In the genomic region with DNA sequence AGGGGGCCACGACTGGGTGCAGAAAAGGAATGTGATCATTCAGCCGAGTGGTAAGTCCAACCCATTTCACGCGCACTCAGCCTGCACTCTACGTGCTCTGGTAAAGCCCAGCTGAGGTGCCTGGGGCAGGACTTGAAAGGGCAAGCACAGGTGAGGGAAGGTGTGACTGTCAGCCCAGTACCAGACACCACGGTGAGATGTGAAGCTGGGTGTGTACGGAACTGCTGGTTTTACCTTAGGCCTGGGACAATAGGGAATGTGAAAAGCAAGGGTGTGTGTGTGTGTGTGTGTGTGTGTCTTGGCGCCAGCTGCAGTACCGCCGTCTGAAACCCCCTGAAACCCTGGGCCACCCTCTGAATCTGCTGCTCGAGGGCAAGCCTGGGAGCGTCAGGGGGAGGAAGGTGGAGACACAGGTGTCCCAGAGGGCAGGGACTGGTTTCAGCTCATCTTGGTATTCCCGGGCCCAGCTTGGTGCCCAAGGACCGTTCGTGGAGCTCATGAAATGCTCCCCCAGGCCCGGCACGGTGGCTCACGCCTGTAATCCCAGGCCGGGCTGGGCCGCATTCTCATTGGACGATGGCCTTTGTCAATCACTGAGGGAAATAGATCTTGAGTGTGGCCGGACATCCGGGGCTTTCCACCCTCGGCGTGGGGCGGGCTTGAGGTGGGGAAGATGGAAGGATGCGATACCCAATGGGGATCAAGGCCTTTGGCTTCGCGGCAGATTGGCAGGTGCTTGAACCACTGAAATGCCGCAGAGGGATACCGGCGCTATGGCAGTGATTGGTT, we compare ENCODE assay signal across 8 cellular contexts. TPM values are rescaled to one million over a fixed set of nuclear protein-coding genes. Genes with fewer than 3 reads are reported as not detected.
DNase-seq lines count a peak whose midpoint lies in the region; ATAC-seq and TF ChIP-seq lines count a peak whose summit lies in the region.

No MANE protein-coding gene starts in this region.

- H3K36me3 ChIP-seq in PC-9 (ENCODE audit: low read depth) (no peaks in the 10 kb centered on the region), esophagus (ENCODE audit: control insufficient read depth in 2 of 2, insufficient read depth in 2 of 2, low read length in 1 of 2) (no peaks in the 10 kb centered on the region), mucosa of rectum (ENCODE audit: control insufficient read depth in 2 of 2, insufficient read depth in 2 of 2, low read length in 2 of 2) (no peaks in the 10 kb centered on the region)

- peaks cover 12% of the 10 kb centered on the region; the same call in 1 of the 2 replicates for H3F3A ChIP-seq in PC-9 (ENCODE audit: insufficient read depth, low read depth)

- peak overlapping the region; percentile 87 for H3K4me3 Mint-ChIP-seq in activated T-cell treated with anti-CD3 and anti-CD28 coated beads, Interleukin-2, amount 50 U/mL, for 4 hours

- H4K20me1 ChIP-seq in PC-9 (ENCODE audit: insufficient read depth) = no peaks in the 10 kb centered on the region

- no peaks in the 10 kb centered on the region for H3K9me3 Mint-ChIP-seq in activated T-cell treated with anti-CD3 and anti-CD28 coated beads, Interleukin-2, amount 50 U/mL, for 4 hours

- CTCF ChIA-PET in PC-9 (lab: Charles Lee) = interaction anchor here (0.6 to 1.7 kb wide), 4 partner anchors 10 to 66 kb away, joined by 3 to 5 read pairs (median 4); no protein-coding TSS in a partner anchor

- H3K27ac ChIP-seq in PC-9 (peak overlapping the region; percentile 61), esophagus (ENCODE audit: low read depth in 2 of 2, low read length in 1 of 2) (peak overlapping the region; percentile 97 to 100), mucosa of rectum (ENCODE audit: low read depth in 2 of 2, low read length in 2 of 2) (peak overlapping the region; percentile 98)

- H3K27me3 Mint-ChIP-seq in activated T-cell treated with anti-CD3 and anti-CD28 coated beads, Interleukin-2, amount 50 U/mL, for 4 hours (ENCODE audit: low read depth) = no peaks in the 10 kb centered on the region

- WGBS in esophagus, 2 donors = 9 to 10% methylated on average over 32 of the region's 32 CpGs

- no peaks in the 10 kb centered on the region for H3K9me2 ChIP-seq in PC-9 (ENCODE audit: insufficient read depth)

- peak overlapping the region; percentile 69; the same call in 1 of the 2 replicates for H3K4me3 ChIP-seq in PC-9
- H3K4me3 ChIP-seq in esophagus (ENCODE audit: low read depth in 1 of 2, low read length in 2 of 2) = peak overlapping the region; percentile 22 to 61
- peak overlapping the region; percentile 70 to 83 for H3K4me3 ChIP-seq in mucosa of rectum (ENCODE audit: low read length in 2 of 2)

- TF ChIP-seq CTCF in PC-9 (conservative IDR thresholded peaks at IDR 0.05) = no peak

- H3K4me2 ChIP-seq in PC-9 = peak overlapping the region; percentile 78

- no peaks in the 10 kb centered on the region for H3K36me3 Mint-ChIP-seq in activated T-cell treated with anti-CD3 and anti-CD28 coated beads, Interleukin-2, amount 50 U/mL, for 4 hours (ENCODE audit: insufficient read depth)

- peak overlapping the region; percentile 86 to 98 for H3K9ac ChIP-seq in mucosa of rectum (ENCODE audit: low read depth in 1 of 2, low read length in 2 of 2)

- ATAC-seq in GM21723 (IDR thresholded peaks at IDR 0.05; ENCODE audit: unreplicated experiment) = peak; percentile 97
- peak; percentile 100 for ATAC-seq in activated T-cell treated with anti-CD3 and anti-CD28 coated beads, Interleukin-2, amount 50 U/mL, for 4 hours

- H3K79me2 ChIP-seq in PC-9 (ENCODE audit: low read depth) = no peaks in the 10 kb centered on the region

- DNase-seq in DMS53 (lab: John Stamatoyannopoulos, UW) (peak; percentile 100), KBM-7 (peak; percentile 100), PC-9 (peak; percentile 96 to 99)
- peak; percentile 98 for DNase-seq in activated T-cell treated with anti-CD3 and anti-CD28 coated beads, Interleukin-2, amount 50 U/mL, for 4 hours
- DNase-seq in stimulated activated CD8-positive, alpha-beta memory T cell treated with anti-CD3 and anti-CD28 coated beads, Interleukin-4, amount 100 ng/mL, for 4 hours (ENCODE audit: low read depth in 2 of 2, low spot score in 1 of 2) = peak; percentile 98

- in situ Hi-C loops in KBM-7 (cut with MboI; ENCODE audit: low pct_unique_long_range_greater_than_20kb, low sequenced_read_pairs) = no loop called here

- intact Hi-C loops in PC-9 (cut with micrococcal nuclease; ENCODE audit: unreplicated experiment) = loop anchor here (1.0 to 5.0 kb wide), 4 partner anchors 30 to 144 kb away; no protein-coding TSS in a partner anchor

- H3K27me3 ChIP-seq in PC-9 (ENCODE audit: insufficient read depth, low read depth) = no peaks in the 10 kb centered on the region
- no peaks in the 10 kb centered on the region for H3K27me3 ChIP-seq in esophagus (ENCODE audit: control insufficient read depth in 1 of 2, insufficient read depth in 2 of 2, low read length in 2 of 2)
- no peaks in the 10 kb centered on the region for H3K27me3 ChIP-seq in mucosa of rectum (ENCODE audit: control insufficient read depth in 2 of 2, insufficient read depth in 2 of 2, low read length in 2 of 2)

- H2AFZ ChIP-seq in PC-9 = peak overlapping the region; percentile 95

- H3K9me3 ChIP-seq in PC-9 (ENCODE audit: insufficient read depth, low read depth) (no peaks in the 10 kb centered on the region), esophagus (ENCODE audit: control insufficient read depth in 2 of 2, insufficient read depth in 1 of 2, low read depth in 1 of 2, low read length in 1 of 2) (no peaks in the 10 kb centered on the region), mucosa of rectum (ENCODE audit: control insufficient read depth in 2 of 2, low read length in 2 of 2) (no peaks in the 10 kb centered on the region)

- no TSS peak for BruUV-seq in PC-9 (replicated peaks; lab: Mats Ljungman, UMichigan)

- POLR2A ChIA-PET in PC-9 (lab: Charles Lee; ENCODE audit: unreplicated experiment) = interaction anchor here (0.6 to 0.9 kb wide), 9 partner anchors 11 to 293 kb away, joined by 3 to 21 read pairs (median 4); no protein-coding TSS in a partner anchor

- H3K4me1 Mint-ChIP-seq in activated T-cell treated with anti-CD3 and anti-CD28 coated beads, Interleukin-2, amount 50 U/mL, for 4 hours (ENCODE audit: low read depth) = peaks cover 32% of the 10 kb centered on the region

- H3K4me1 ChIP-seq in PC-9 (replicated peaks; ENCODE audit: insufficient read depth) = peaks cover 9% of the 10 kb centered on the region
- H3K4me1 ChIP-seq in esophagus (ENCODE audit: control insufficient read depth in 2 of 2, insufficient read depth in 2 of 2, low read length in 1 of 2) = peaks cover 0 to 3% of the 10 kb centered on the region in 2 donors
- peaks cover 30 to 46% of the 10 kb centered on the region in 2 donors for H3K4me1 ChIP-seq in mucosa of rectum (ENCODE audit: control insufficient read depth in 2 of 2, insufficient read depth in 2 of 2, low read length in 2 of 2)

RNA-seq across cellular contexts. Expression of a gene that starts 27.8 kb away (rescaled TPM):
- total RNA-seq in PC-9 (2021) = 0.75 and 0.76 TPM in 2 replicates
- 1 to 10 TPM in 1 of 3 donors, under 1 TPM in 2; 0.57 to 1.1 (median 0.63) TPM for total RNA-seq in activated T-cell treated with anti-CD3 and anti-CD28 coated beads, Interleukin-2, amount 50 U/mL, for 4 hours
- 10 to 100 TPM; 20.1 to 40.1 TPM for polyA plus RNA-seq in esophagus

RNA-seq across cellular contexts. Expression of a gene that starts 39.4 kb away (rescaled TPM):
- 5.5 and 8.9 TPM in 2 replicates for total RNA-seq in PC-9 (2021)
- 1 to 10 TPM; 2.0 to 2.3 (median 2.0) TPM for total RNA-seq in activated T-cell treated with anti-CD3 and anti-CD28 coated beads, Interleukin-2, amount 50 U/mL, for 4 hours
- polyA plus RNA-seq in esophagus = 10 to 100 TPM; 10.0 to 54.0 TPM

RNA-seq across cellular contexts. Expression of a gene that starts 55.1 kb away (rescaled TPM):
- total RNA-seq in PC-9 (2021) = 19.4 and 25.2 TPM in 2 replicates
- 10 to 100 TPM; 67.3 to 73.2 (median 68.7) TPM for total RNA-seq in activated T-cell treated with anti-CD3 and anti-CD28 coated beads, Interleukin-2, amount 50 U/mL, for 4 hours
- 10 to 100 TPM; 18.3 to 21.9 TPM for polyA plus RNA-seq in esophagus

RNA-seq across cellular contexts. Expression of a gene that starts 55.3 kb away (rescaled TPM):
- 31.7 and 40.5 TPM in 2 replicates for total RNA-seq in PC-9 (2021)
- total RNA-seq in activated T-cell treated with anti-CD3 and anti-CD28 coated beads, Interleukin-2, amount 50 U/mL, for 4 hours = 10 to 100 TPM; 31.4 to 34.4 (median 31.5) TPM
- 10 to 100 TPM; 22.9 to 24.0 TPM for polyA plus RNA-seq in esophagus

Comparison
In these comparisons a context has a peak if more than half of its experiments do, and no peak if none do; other contexts are left out.
1. Peak in every context shown above with its lines: DNase-seq, ATAC-seq, H3K4me3 ChIP-seq and H3K27ac ChIP-seq.